20 cellular contexts compared by ENCODE assay signal in genomic region chr2:46260305-46260704, GRCh38. TPM values are rescaled to one million over a fixed set of nuclear protein-coding genes. Genes with fewer than 3 reads are reported as not detected.
A peak's percentile ranks its signal among the peaks of the same experiment; 100 is the strongest.
DNase-seq lines count a peak whose midpoint lies in the region; ATAC-seq and TF ChIP-seq lines count a peak whose summit lies in the region.
"Had no signal": no experiment of that assay in that cellular context is flagged by ENCODE, and none has a peak within 500 bp of the region (broad histone marks: within the 10 kb centered on the region; RNA-seq: fewer than 3 reads in every experiment).

No MANE protein-coding gene starts in this region.

- DNase-seq in left ventricle myocardium inferior = no peak
- no peak for DNase-seq in heart left ventricle
- no peak for DNase-seq in adipocyte (ENCODE audit: low read depth)
- peak; percentile 16 to 31 for DNase-seq in foreskin fibroblast
- no peak for DNase-seq in sciatic nerve (ENCODE audit: low spot score)
- no peak for DNase-seq in heart right ventricle
- DNase-seq: CD4-positive, alpha-beta memory T cell; DMS153; GDM1; GOT3; KBM-7; NCI-H1417 treated with DMSO at 0.1 percent for 48 hours; NCI-H187 treated with DMSO at 0.1 percent for 48 hours; NCI-H226; NCI-H82; RPMI8226 had no signal

- H3K27ac ChIP-seq in left ventricle myocardium inferior (replicated peaks) = peak overlapping the region; percentile 75
- peak overlapping the region in 4 of 12 donors; percentile 24 to 68 (median 66) for H3K27ac ChIP-seq in heart left ventricle
- peak overlapping the region in 5 of 10 donors; percentile 3 to 73 (median 43) for H3K27ac ChIP-seq in heart right ventricle
- H3K27ac ChIP-seq: BLaER1, SJSA1 had no signal

- H3K27me3 ChIP-seq in left ventricle myocardium inferior (ENCODE audit: low read depth) (no peaks in the 10 kb centered on the region), heart left ventricle (no peaks in the 10 kb centered on the region), adipocyte (replicated peaks; ENCODE audit: control insufficient read depth, insufficient read depth, low read length) (no peaks in the 10 kb centered on the region), heart right ventricle (no peaks in the 10 kb centered on the region)
- H3K27me3 ChIP-seq: BLaER1, SJSA1 had no signal

- intact Hi-C loops in left ventricle myocardium inferior (cut with micrococcal nuclease) (no loop called here), heart left ventricle (cut with DNase I) (no loop called here), sciatic nerve (cut with DNase I) (no loop called here), heart right ventricle (cut with DNase I) (no loop called here)

- TF ChIP-seq POLR2A in heart left ventricle (IDR thresholded peaks at IDR 0.05) = no peak

- TF ChIP-seq CTCF in left ventricle myocardium inferior (IDR thresholded peaks at IDR 0.05; ENCODE audit: borderline replicate concordance) (no peak), heart left ventricle (IDR thresholded peaks at IDR 0.05) (no peak), foreskin fibroblast (IDR thresholded peaks at IDR 0.05; ENCODE audit: low read depth, low read length) (no peak), heart right ventricle (IDR thresholded peaks at IDR 0.05) (no peak)

- H3K4me1 ChIP-seq in left ventricle myocardium inferior = peaks cover 51% of the 10 kb centered on the region
- peaks cover 0 to 52% (median 36%) of the 10 kb centered on the region in 12 donors for H3K4me1 ChIP-seq in heart left ventricle
- peaks cover 14% of the 10 kb centered on the region for H3K4me1 ChIP-seq in adipocyte (ENCODE audit: control insufficient read depth, insufficient read depth, low read length)
- peaks cover 9 to 53% (median 46%) of the 10 kb centered on the region in 9 donors for H3K4me1 ChIP-seq in heart right ventricle

- H3K9me3 ChIP-seq in left ventricle myocardium inferior (replicated peaks) (no peaks in the 10 kb centered on the region), heart left ventricle (no peaks in the 10 kb centered on the region), adipocyte (ENCODE audit: control insufficient read depth, low read length) (no peaks in the 10 kb centered on the region), heart right ventricle (no peaks in the 10 kb centered on the region)
- H3K9me3 ChIP-seq: BLaER1, SJSA1 had no signal

- H3K4me3 ChIP-seq in left ventricle myocardium inferior (no peak overlapping the region), heart left ventricle (no peak overlapping the region), adipocyte (ENCODE audit: low read length) (no peak overlapping the region), foreskin fibroblast (ENCODE audit: low read depth in 1 of 2, low read length in 2 of 2) (no peak overlapping the region), heart right ventricle (no peak overlapping the region)
- H3K4me3 ChIP-seq: BLaER1, SJSA1 had no signal

- WGBS in heart left ventricle, 4 donors = 69 to 95% (median 87%) methylated on average over 3 to 4 of the region's 4 CpGs
- 67 to 89% methylated on average over 4 of the region's 4 CpGs for WGBS in heart right ventricle, 2 donors

- ATAC-seq in heart left ventricle = no peak
- no peak for ATAC-seq in HG03469 (IDR thresholded peaks at IDR 0.05; ENCODE audit: unreplicated experiment)
- ATAC-seq in sciatic nerve = no peak
- no peak for ATAC-seq in GM21576 (IDR thresholded peaks at IDR 0.05; ENCODE audit: unreplicated experiment)
- no peak for ATAC-seq in heart right ventricle

- H3K36me3 ChIP-seq in left ventricle myocardium inferior = no peaks in the 10 kb centered on the region
- H3K36me3 ChIP-seq in heart left ventricle = no peaks in the 10 kb centered on the region
- H3K36me3 ChIP-seq in adipocyte (ENCODE audit: control insufficient read depth, insufficient read depth, low read length, severe bottlenecking) = no peaks in the 10 kb centered on the region
- H3K36me3 ChIP-seq in heart right ventricle = no peaks in the 10 kb centered on the region
- H3K36me3 ChIP-seq: BLaER1, SJSA1 had no signal

- H3K9ac ChIP-seq in adipocyte (ENCODE audit: low read length) = peak overlapping the region; percentile 56
- H3K9ac ChIP-seq: BLaER1 had no signal

RNA-seq across cellular contexts. Expression of gene EPAS1, which starts 36.9 kb away (rescaled TPM):
- 205 TPM for total RNA-seq in left ventricle myocardium inferior
- 100 to 1,000 TPM; 194 to 790 (median 216) TPM for total RNA-seq in heart left ventricle
- 100 to 1,000 TPM in 1 of 2 donors, 10 to 100 TPM in 1; 93.6 to 153 TPM for polyA plus RNA-seq in heart left ventricle
- total RNA-seq in sciatic nerve = 270 TPM
- total RNA-seq in heart right ventricle = 100 to 1,000 TPM; 176 to 415 (median 210) TPM
- 100 to 1,000 TPM; 112 to 119 TPM for polyA plus RNA-seq in heart right ventricle

Comparison
In these comparisons a context has a peak if more than half of its experiments do, and no peak if none do; other contexts are left out.
1. DNase-seq: peak in foreskin fibroblast (2 of 2); none in left ventricle myocardium inferior (single experiment), heart left ventricle (0 of 5), adipocyte (single experiment), sciatic nerve (single experiment) and heart right ventricle (0 of 2).